1 cellular context compared by ENCODE assay signal in genomic region chr20:61907081-61907891, GRCh38.
TF ChIP-seq lines count a peak whose summit lies in the region.

No MANE protein-coding gene starts in this region.

TF ChIP-seq in GM23338, 12 proteins besides CTCF, POLR2A, EP300 and RAD21 (continued from another document):
- TF ChIP-seq ZNF462 (CRISPR knock-in tag; IDR thresholded peaks at IDR 0.05): no peak
- TF ChIP-seq ETS1 (IDR thresholded peaks at IDR 0.05): no peak
- no peak for TF ChIP-seq REST (IDR thresholded peaks at IDR 0.05; ENCODE audit: unreplicated experiment)
